Comparison of ENCODE assay signal across 1 cellular context in the genomic region with DNA sequence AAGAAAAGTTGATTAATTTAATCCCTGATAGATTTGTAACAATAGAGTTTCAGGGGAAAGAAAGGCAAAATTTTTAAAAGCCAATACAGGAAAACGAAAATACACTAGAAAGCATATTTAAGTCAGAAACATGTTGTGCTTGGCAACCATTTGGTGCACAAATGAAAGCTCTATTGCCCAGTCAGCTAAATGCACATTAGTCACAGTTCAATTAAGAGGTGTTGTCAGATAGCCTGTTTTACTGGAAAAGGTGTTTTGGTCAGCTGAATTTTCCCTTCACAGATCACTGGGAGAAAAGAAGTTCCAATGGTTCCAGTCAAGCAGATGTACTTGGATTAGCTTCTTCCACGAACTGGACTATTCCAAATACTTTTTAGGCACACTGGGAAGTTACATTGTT.
TF ChIP-seq lines count a peak whose summit lies in the region.

No MANE protein-coding gene starts in this region.

TF ChIP-seq in A549, 52 proteins besides CTCF, POLR2A, EP300 and RAD21 (continued from another document):
- TF ChIP-seq ELK1 (IDR thresholded peaks at IDR 0.05; ENCODE audit: low read depth, low read length) (no peak), FOSL2 (IDR thresholded peaks at IDR 0.05) (no peak), FOSL2 (CRISPR knock-in tag; IDR thresholded peaks at IDR 0.05) (no peak), BHLHE40 (IDR thresholded peaks at IDR 0.05; ENCODE audit: low read depth, low read length) (no peak)
